In the genomic region with DNA sequence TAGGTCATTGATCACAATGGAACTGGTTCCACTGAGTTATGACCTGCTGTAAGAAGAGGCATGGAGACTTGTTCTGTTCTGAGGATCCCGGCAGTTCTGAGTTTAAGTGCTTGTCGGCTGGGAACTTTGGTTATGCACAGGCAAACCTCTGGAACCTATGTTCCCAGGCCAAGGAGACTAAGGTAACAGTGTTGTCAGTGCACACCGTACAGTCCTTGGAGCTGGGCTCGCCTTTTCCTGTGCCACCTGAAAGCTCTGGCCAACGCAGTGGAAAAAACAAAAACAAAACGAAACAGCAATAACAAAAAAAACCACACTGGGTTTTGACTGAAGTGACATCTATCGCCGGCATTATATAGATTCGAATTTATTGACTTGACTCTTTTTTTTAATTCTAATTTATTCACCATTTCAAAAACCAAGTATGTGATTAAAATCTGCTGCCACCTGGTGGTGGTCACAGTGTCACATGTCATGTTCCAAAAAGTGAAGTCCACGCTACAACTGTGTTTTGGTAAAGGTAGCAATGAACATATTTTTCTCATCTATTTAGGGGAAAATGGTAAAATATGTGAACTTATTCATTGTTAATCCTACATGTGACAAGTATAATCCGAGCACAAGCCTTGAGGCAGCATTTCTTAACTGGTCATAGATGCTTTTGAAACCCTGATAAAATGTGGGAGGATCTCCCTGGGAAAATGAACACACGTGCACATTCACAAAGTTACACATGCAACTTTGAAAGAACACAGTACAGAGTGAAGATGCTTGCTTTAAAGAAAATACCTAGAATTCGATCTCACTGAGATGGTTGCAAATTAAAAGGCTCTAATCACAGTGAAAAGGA, we compare ENCODE assay signal across 8 cellular contexts.
A peak's percentile ranks its signal among the peaks of the same experiment; 100 is the strongest.
DNase-seq lines count a peak whose midpoint lies in the region; ATAC-seq, FAIRE-seq and TF ChIP-seq lines count a peak whose summit lies in the region.

No MANE protein-coding gene starts in this region.

- H3K4me3 ChIP-seq in A673 (ENCODE audit: low read depth, low read length, poor library complexity, severe bottlenecking) (no peak overlapping the region), OCI-LY3 (ENCODE audit: low read length) (no peak overlapping the region), bronchial epithelial cell (ENCODE audit: low read depth, low read length) (no peak overlapping the region)

- no peaks in the 10 kb centered on the region for H3K79me2 ChIP-seq in OCI-LY3 (ENCODE audit: low read length)

- no peak overlapping the region for H3K9ac ChIP-seq in OCI-LY3 (ENCODE audit: low read length)

- POLR2A ChIA-PET in A673 (lab: Charles Lee; ENCODE audit: low non-redundant PET), result no interaction called here

- FAIRE-seq in G401.6 (lab: Jason Lieb, UNC) (peak; percentile 63), bronchial epithelial cell (lab: Jason Lieb, UNC) (no peak)

- H3K9me3 ChIP-seq in A673 (ENCODE audit: low read depth, low read length, poor library complexity, severe bottlenecking) (no peaks in the 10 kb centered on the region), OCI-LY3 (ENCODE audit: insufficient read depth, low read length) (no peaks in the 10 kb centered on the region)

- intact Hi-C loops in A673 (cut with micrococcal nuclease; ENCODE audit: unreplicated experiment), result loop anchor here (5.0 to 10.0 kb wide), 3 partner anchors 332 to 1442 kb away; no protein-coding TSS in a partner anchor

- BruUV-seq in A673 (replicated peaks; lab: Mats Ljungman, UMichigan), result no TSS peak

- TF ChIP-seq CTCF in A673 (conservative IDR thresholded peaks at IDR 0.05; ENCODE audit: low read depth, low read length), result peak; percentile 90
- TF ChIP-seq CTCF in OCI-LY3 (IDR thresholded peaks at IDR 0.05; ENCODE audit: low read depth, low read length), result peak; percentile 65
- peak; percentile 40 for TF ChIP-seq CTCF in bronchial epithelial cell (IDR thresholded peaks at IDR 0.05; ENCODE audit: insufficient read depth, low read length, severe bottlenecking)

- DNase-seq in A673 (ENCODE audit: low spot score) (peak; percentile 51), bronchial epithelial cell (ENCODE audit: low read depth) (peak; percentile 23), midbrain (lab: John Stamatoyannopoulos, UW) (peak; percentile 53)

- ATAC-seq in HG02870 (IDR thresholded peaks at IDR 0.05; ENCODE audit: unreplicated experiment), result no peak
- no peak for ATAC-seq in HG03108 (IDR thresholded peaks at IDR 0.05; ENCODE audit: unreplicated experiment)
- no peak for ATAC-seq in GM18868 (IDR thresholded peaks at IDR 0.05; ENCODE audit: unreplicated experiment)

- no peak overlapping the region for H2AFZ ChIP-seq in OCI-LY3 (ENCODE audit: low read depth, low read length)

- H3K4me2 ChIP-seq in OCI-LY3 (ENCODE audit: low read length), result no peak overlapping the region

- H3K27me3 ChIP-seq in A673 (replicated peaks; ENCODE audit: insufficient read depth, low read depth, low read length, poor library complexity), result no peaks in the 10 kb centered on the region
- no peaks in the 10 kb centered on the region for H3K27me3 ChIP-seq in OCI-LY3 (ENCODE audit: low read depth, low read length)
- no peaks in the 10 kb centered on the region for H3K27me3 ChIP-seq in bronchial epithelial cell (ENCODE audit: control insufficient read depth, insufficient read depth, low read length)

- H3K36me3 ChIP-seq in A673 (ENCODE audit: insufficient read depth, low read length, poor library complexity, severe bottlenecking) (no peaks in the 10 kb centered on the region), OCI-LY3 (replicated peaks; ENCODE audit: low read depth, low read length) (no peaks in the 10 kb centered on the region), bronchial epithelial cell (ENCODE audit: control insufficient read depth, insufficient read depth, low read length) (no peaks in the 10 kb centered on the region)

- CTCF ChIA-PET in A673 (lab: Charles Lee), result interaction anchor here (0.6 to 0.7 kb wide), 5 partner anchors 30 to 1549 kb away, joined by 3 to 4 read pairs (median 4); no protein-coding TSS in a partner anchor

- H3K27ac ChIP-seq in A673 (ENCODE audit: low read depth, low read length, poor library complexity, severe bottlenecking), result no peak overlapping the region
- no peak overlapping the region for H3K27ac ChIP-seq in OCI-LY3 (ENCODE audit: low read length)

- H3K4me1 ChIP-seq in A673 (ENCODE audit: insufficient read depth, low read length, poor library complexity, severe bottlenecking), result no peaks in the 10 kb centered on the region
- no peaks in the 10 kb centered on the region for H3K4me1 ChIP-seq in OCI-LY3 (ENCODE audit: low read length)

- no peaks in the 10 kb centered on the region for H4K20me1 ChIP-seq in OCI-LY3 (ENCODE audit: insufficient read depth, low read length)

Comparison
In these comparisons a context has a peak if more than half of its experiments do, and no peak if none do; other contexts are left out.
1. CTCF ChIP-seq: peak in every context shown above with its lines; median percentile 90 in A673; 65 in OCI-LY3; 40 in bronchial epithelial cell.